ENCODE assay signal across 34 cellular contexts in the genomic region with DNA sequence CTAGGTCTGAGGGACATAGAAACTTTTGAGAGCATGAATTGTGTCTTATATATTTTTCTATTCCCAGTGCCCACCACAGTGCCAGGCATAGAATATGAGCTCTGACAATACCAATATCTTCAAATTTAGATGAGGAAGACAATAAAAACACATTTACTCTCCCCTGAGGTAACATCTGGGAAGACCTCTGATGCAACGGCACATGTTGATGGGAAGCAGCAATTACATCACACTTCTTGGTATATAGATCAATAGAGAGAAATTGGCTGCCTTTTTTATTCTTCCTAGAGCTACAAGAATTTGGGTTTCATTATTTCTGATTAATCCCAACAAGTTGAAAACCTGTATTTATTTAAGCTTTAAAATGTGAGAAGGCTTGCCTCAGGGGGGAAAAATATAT.
"Had no signal": no experiment of that assay in that cellular context is flagged by ENCODE, and none has a peak within 500 bp of the region (broad histone marks: within the 10 kb centered on the region; RNA-seq: fewer than 3 reads in every experiment).

No MANE protein-coding gene starts in this region.

- H3K4me2 ChIP-seq: KMS-11 had no signal

- H3K36me3 ChIP-seq: MG63 had no signal

- H3K4me3 ChIP-seq: MG63 had no signal

- H3K9me3 ChIP-seq: MG63 had no signal

- H3K9ac ChIP-seq: KMS-11 had no signal

- H3K27me3 ChIP-seq: MG63 had no signal

- H3K27ac ChIP-seq: KMS-11 had no signal

- DNase-seq: Karpas-422, Kasumi-1, MG63, MM.1S, MV-4-11, NCI-H1048, NCI-H1092, NCI-H1092 treated with DMSO at 0.1 percent for 48 hours, NCI-H1105, NCI-H1105 treated with DMSO at 0.1 percent for 48 hours, NCI-H1417, NCI-H1417 treated with DMSO at 0.1 percent for 48 hours, NCI-H1436, NCI-H1436 treated with DMSO at 0.1 percent for 48 hours, NCI-H146, NCI-H1694, NCI-H1694 treated with DMSO at 0.1 percent for 48 hours, NCI-H187, NCI-H187 treated with DMSO at 0.1 percent for 48 hours, NCI-H1930, NCI-H2029, NCI-H2029 treated with DMSO at 0.1 percent for 48 hours, NCI-H2081, NCI-H2081 treated with DMSO at 0.1 percent for 48 hours, NCI-H2107, NCI-H2171, NCI-H2171 treated with DMSO at 0.1 percent for 48 hours, NCI-H2227 treated with DMSO at 0.1 percent for 48 hours, NCI-H226, NCI-H345, NCI-H446, NCI-H446 treated with DMSO at 0.1 percent for 48 hours, NCI-H510A had no signal
